13 cellular contexts compared by ENCODE assay signal in the genomic region with DNA sequence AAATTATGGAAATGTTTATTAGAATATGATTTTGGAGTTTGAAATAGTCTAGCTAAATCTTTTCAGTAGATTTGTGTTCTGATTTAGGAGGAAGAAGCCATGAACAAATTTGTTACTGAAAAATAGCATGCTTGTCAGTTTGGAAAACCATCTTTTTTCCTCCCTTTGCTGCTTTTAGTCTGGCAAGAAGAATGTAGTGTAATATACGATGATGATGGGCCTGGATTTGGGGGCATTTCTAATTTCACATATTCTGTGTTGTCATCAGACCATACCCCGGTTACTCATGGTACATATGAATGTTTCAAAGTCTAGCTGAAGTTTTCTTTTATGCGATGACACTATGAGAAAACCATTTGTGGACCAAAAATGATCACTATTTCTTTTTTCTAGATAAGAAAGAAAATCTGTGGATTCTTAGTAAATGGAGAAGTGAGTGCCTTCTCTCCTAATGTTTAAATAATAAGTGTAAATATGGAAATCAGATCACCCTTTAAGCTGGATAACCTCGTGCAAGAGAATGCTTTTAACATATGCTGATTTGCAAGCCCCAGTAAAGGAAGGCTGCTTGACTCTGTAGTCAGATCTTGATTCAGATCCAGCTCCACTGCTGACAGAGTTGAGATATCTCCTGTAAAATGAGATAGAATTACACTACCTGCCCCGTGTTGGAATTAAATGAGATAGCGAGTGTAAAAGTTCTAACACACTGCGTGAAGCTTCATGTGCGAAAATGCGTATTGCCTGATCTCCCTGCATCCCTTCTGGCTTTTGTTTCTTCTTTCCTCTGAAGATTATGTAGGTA. TPM values are rescaled to one million over a fixed set of nuclear protein-coding genes. Genes with fewer than 3 reads are reported as not detected.
DNase-seq lines count a peak whose midpoint lies in the region; ATAC-seq, FAIRE-seq and TF ChIP-seq lines count a peak whose summit lies in the region.
"Had no signal": no experiment of that assay in that cellular context is flagged by ENCODE, and none has a peak within 500 bp of the region (broad histone marks: within the 10 kb centered on the region; RNA-seq: fewer than 3 reads in every experiment).

No MANE protein-coding gene starts in this region.

- ATAC-seq in Right ventricle myocardium inferior (no peak), GM12878 (no peak), HG02938 (IDR thresholded peaks at IDR 0.05; ENCODE audit: unreplicated experiment) (no peak), GM19463 (IDR thresholded peaks at IDR 0.05; ENCODE audit: unreplicated experiment) (no peak), GM18867 (IDR thresholded peaks at IDR 0.05; ENCODE audit: unreplicated experiment) (no peak)
- ATAC-seq in activated CD8-positive, alpha-beta T cell treated with anti-CD3 and anti-CD28 coated beads, Interleukin-2, amount 10 ng/mL, durations not matched to agents 7 days and 5 days, result no peak

- H2BK15ac ChIP-seq in mesenchymal stem cell (ENCODE audit: low read depth, poor library complexity, severe bottlenecking), result no peak overlapping the region

- no peak for DNase-seq in right atrium auricular region (ENCODE audit: low spot score)
- no peak for DNase-seq in Right ventricle myocardium inferior (ENCODE audit: missing footprints)
- DNase-seq in GM12878 (ENCODE audit: low read depth, low spot score), result no peak
- no peak for DNase-seq in mesenchymal stem cell
- DNase-seq in activated CD8-positive, alpha-beta T cell treated with anti-CD3 and anti-CD28 coated beads, Interleukin-2, amount 10 ng/mL, durations not matched to agents 7 days and 5 days, result no peak
- DNase-seq: activated CD4-positive, alpha-beta T cell treated with anti-CD3 and anti-CD28 coated beads for 48 hours; BE2C; stimulated activated CD4-positive, alpha-beta T cell treated with anti-CD3 and anti-CD28 coated beads, Interleukin-12 subunit alpha, Interleukin-12 subunit beta, amount 100 ng/mL, for 4 hours; substantia nigra had no signal

- TF ChIP-seq RAD21 in GM12878 (IDR thresholded peaks at IDR 0.05; ENCODE audit: insufficient read depth, low read depth, low read length), result no peak

- H3K4me2 ChIP-seq in GM12878 (ENCODE audit: control insufficient read depth, insufficient read depth) (peak overlapping the region; percentile 87), mesenchymal stem cell (ENCODE audit: low read length, poor library complexity, severe bottlenecking) (no peak overlapping the region)

- H4K91ac ChIP-seq in mesenchymal stem cell (ENCODE audit: low read length), result no peak overlapping the region

- no peak overlapping the region for H3K23ac ChIP-seq in mesenchymal stem cell (ENCODE audit: low read length in 2 of 2)

- no peak overlapping the region for H2BK120ac ChIP-seq in mesenchymal stem cell (ENCODE audit: low read depth, low read length)

- TF ChIP-seq CTCF in right atrium auricular region (IDR thresholded peaks at IDR 0.05), result no peak
- no peak for TF ChIP-seq CTCF in GM12878 (IDR thresholded peaks at IDR 0.05 in 2 of 3, conservative IDR thresholded peaks at IDR 0.05 in 1 of 3; ENCODE audit: control insufficient read depth in 2 of 3, extremely low read depth in 1 of 3, insufficient read depth in 1 of 3, low read depth in 3 of 3, low read length in 3 of 3)

- H3K9me3 Mint-ChIP-seq in activated CD8-positive, alpha-beta T cell treated with anti-CD3 and anti-CD28 coated beads, Interleukin-2, amount 10 ng/mL, durations not matched to agents 7 days and 5 days (ENCODE audit: insufficient read depth), result no peaks in the 10 kb centered on the region

- H3K4me3 Mint-ChIP-seq in activated CD8-positive, alpha-beta T cell treated with anti-CD3 and anti-CD28 coated beads, Interleukin-2, amount 10 ng/mL, durations not matched to agents 7 days and 5 days, result no peak overlapping the region

- no peak overlapping the region for H3K4ac ChIP-seq in mesenchymal stem cell (ENCODE audit: low read depth in 1 of 2, low read length in 2 of 2)

- no peaks in the 10 kb centered on the region for H3K36me3 ChIP-seq in right atrium auricular region
- H3K36me3 ChIP-seq in GM12878 (ENCODE audit: control insufficient read depth in 2 of 2, insufficient read depth in 2 of 2, low read length in 1 of 2), result no peaks in the 10 kb centered on the region
- no peaks in the 10 kb centered on the region for H3K36me3 ChIP-seq in mesenchymal stem cell (ENCODE audit: control insufficient read depth in 1 of 2, insufficient read depth in 2 of 2, low read depth in 1 of 2, low read length in 2 of 2)
- H3K36me3 ChIP-seq: BE2C had no signal

- RAD21 ChIA-PET in GM12878 (lab: Charles Lee; ENCODE audit: unreplicated experiment), result interaction anchor here (1.0 to 6.4 kb wide), 17 partner anchors 9 to 318 kb away, joined by 3 to 68 read pairs (median 6); a partner anchor contains a TSS

- no peak for TF ChIP-seq EP300 in GM12878 (IDR thresholded peaks at IDR 0.05; ENCODE audit: borderline replicate concordance in 1 of 2, control insufficient read depth in 1 of 2, low read depth in 2 of 2, low read length in 2 of 2)

- H4K20me1 ChIP-seq in GM12878 (ENCODE audit: control insufficient read depth, insufficient read depth), result no peaks in the 10 kb centered on the region

- H3K27ac Mint-ChIP-seq in activated CD8-positive, alpha-beta T cell treated with anti-CD3 and anti-CD28 coated beads, Interleukin-2, amount 10 ng/mL, durations not matched to agents 7 days and 5 days, result no peak overlapping the region

- peaks cover 25% of the 10 kb centered on the region for H3K4me1 Mint-ChIP-seq in activated CD8-positive, alpha-beta T cell treated with anti-CD3 and anti-CD28 coated beads, Interleukin-2, amount 10 ng/mL, durations not matched to agents 7 days and 5 days (ENCODE audit: low read depth)

- CTCF ChIA-PET in GM12878 (lab: Yijun Ruan, JAX), result interaction anchor here (0.9 to 5.3 kb wide), 12 partner anchors 24 to 296 kb away, joined by 3 to 55 read pairs (median 4); no protein-coding TSS in a partner anchor
- CTCF ChIA-PET in activated CD8-positive, alpha-beta T cell treated with anti-CD3 and anti-CD28 coated beads, Interleukin-2, amount 10 ng/mL, durations not matched to agents 7 days and 5 days (lab: Charles Lee), result interaction anchor here (1.3 to 7.3 kb wide), 3 partner anchors 136 to 296 kb away, joined by 3 to 66 read pairs (median 5); no protein-coding TSS in a partner anchor

- H3K9ac ChIP-seq in GM12878 (ENCODE audit: control insufficient read depth, insufficient read depth, low read length) (peak overlapping the region; percentile 35), mesenchymal stem cell (ENCODE audit: low read length) (peak overlapping the region; percentile 89)

- TF ChIP-seq POLR2A in GM12878 (IDR thresholded peaks at IDR 0.05; ENCODE audit: low read depth, low read length), result no peak

- H3K27ac ChIP-seq in right atrium auricular region (peak overlapping the region; percentile 100), GM12878 (ENCODE audit: control insufficient read depth, insufficient read depth) (peak overlapping the region; percentile 29), mesenchymal stem cell (ENCODE audit: low read length, poor library complexity, severe bottlenecking) (no peak overlapping the region)

- H2BK5ac ChIP-seq in mesenchymal stem cell (ENCODE audit: low read depth, low read length, poor library complexity, severe bottlenecking), result no peak overlapping the region

- peak overlapping the region; percentile 2 for H4K8ac ChIP-seq in mesenchymal stem cell (ENCODE audit: low read length)

- peaks cover 75% of the 10 kb centered on the region for H3K79me2 ChIP-seq in GM12878 (ENCODE audit: control insufficient read depth, insufficient read depth, low read length)

- intact Hi-C loops in Right ventricle myocardium inferior (cut with DNase I) (loop anchor here (5.0 kb wide), 1 partner anchor 261 kb away; no protein-coding TSS in a partner anchor), GM12878 (cut with micrococcal nuclease; ENCODE audit: unreplicated experiment) (loop anchor here (1.0 to 5.0 kb wide), 4 partner anchors 44 to 286 kb away; no protein-coding TSS in a partner anchor)

- H3K36me3 Mint-ChIP-seq in activated CD8-positive, alpha-beta T cell treated with anti-CD3 and anti-CD28 coated beads, Interleukin-2, amount 10 ng/mL, durations not matched to agents 7 days and 5 days (ENCODE audit: low read depth), result peaks cover 10% of the 10 kb centered on the region

- no peak for FAIRE-seq in GM12878 (lab: Jason Lieb, UNC)
- FAIRE-seq: bronchial epithelial cell had no signal

- no peak overlapping the region for H3K18ac ChIP-seq in mesenchymal stem cell (ENCODE audit: low read depth in 1 of 2, low read length in 2 of 2)

- H3K4me3 ChIP-seq in right atrium auricular region (peak overlapping the region; percentile 99 to 100), GM12878 (peak overlapping the region; percentile 99), mesenchymal stem cell (ENCODE audit: insufficient read depth in 1 of 2, low read depth in 1 of 2, low read length in 2 of 2) (peak overlapping the region in 1 of 2 experiments; percentile 82)

- SMC1A ChIA-PET in GM12878 (lab: Charles Lee; ENCODE audit: uncharacterized antibody, unreplicated experiment), result interaction anchor here (0.8 to 4.7 kb wide), 27 partner anchors 9 to 281 kb away, joined by 3 to 46 read pairs (median 7); no protein-coding TSS in a partner anchor

- 28% methylated on average over 9 of the region's 9 CpGs for WGBS in GM12878 (ENCODE audit: insufficient coverage, insufficient replicate concordance, low lambda C conversion rate, missing lambda C conversion rate)
- 75% methylated on average over 7 of the region's 9 CpGs for WGBS in mesenchymal stem cell

- POLR2A ChIA-PET in GM12878 (lab: Charles Lee), result interaction anchor here (1.0 to 6.4 kb wide), 7 partner anchors 10 to 66 kb away, joined by 4 to 41 read pairs (median 5); no protein-coding TSS in a partner anchor
- POLR2A ChIA-PET in activated CD8-positive, alpha-beta T cell treated with anti-CD3 and anti-CD28 coated beads, Interleukin-2, amount 10 ng/mL, durations not matched to agents 7 days and 5 days (lab: Charles Lee), result no interaction called here

- no peak overlapping the region for H3K14ac ChIP-seq in mesenchymal stem cell (ENCODE audit: low read length in 2 of 2)

- H2BK12ac ChIP-seq in mesenchymal stem cell (ENCODE audit: low read length in 2 of 2), result no peak overlapping the region

- peaks cover 0 to 49% of the 10 kb centered on the region in 2 donors for H3K4me1 ChIP-seq in right atrium auricular region
- H3K4me1 ChIP-seq in GM12878 (ENCODE audit: control insufficient read depth, insufficient read depth, low read length), result peaks cover 10% of the 10 kb centered on the region
- peaks cover 3% of the 10 kb centered on the region for H3K4me1 ChIP-seq in mesenchymal stem cell (ENCODE audit: control insufficient read depth, insufficient read depth, low read depth, low read length)
- H3K4me1 ChIP-seq: BE2C had no signal

- TSS peak; percentile 39 for BruUV-seq in GM12878 (replicated peaks; lab: Mats Ljungman, UMichigan)

- H3K27me3 Mint-ChIP-seq in activated CD8-positive, alpha-beta T cell treated with anti-CD3 and anti-CD28 coated beads, Interleukin-2, amount 10 ng/mL, durations not matched to agents 7 days and 5 days (ENCODE audit: low read depth), result peaks cover 1% of the 10 kb centered on the region

- H3K9me3 ChIP-seq in right atrium auricular region (no peaks in the 10 kb centered on the region), GM12878 (replicated peaks; ENCODE audit: control insufficient read depth, insufficient read depth, low read length) (no peaks in the 10 kb centered on the region; the same call in 2 of the 3 replicates), mesenchymal stem cell (ENCODE audit: control insufficient read depth, low read length) (no peaks in the 10 kb centered on the region)
- H3K9me3 ChIP-seq: BE2C had no signal

- in situ Hi-C loops in GM12878 (cut with MboI), result no loop called here

- no peaks in the 10 kb centered on the region for H3K27me3 ChIP-seq in right atrium auricular region
- no peaks in the 10 kb centered on the region for H3K27me3 ChIP-seq in GM12878 (replicated peaks in 1 of 2; ENCODE audit: control insufficient read depth in 2 of 2, insufficient read depth in 2 of 2, low read length in 1 of 2)
- no peaks in the 10 kb centered on the region for H3K27me3 ChIP-seq in mesenchymal stem cell (ENCODE audit: control insufficient read depth in 1 of 2, insufficient read depth in 1 of 2, low read length in 2 of 2)
- H3K27me3 ChIP-seq: BE2C had no signal

- H3K79me1 ChIP-seq in mesenchymal stem cell (replicated peaks; ENCODE audit: low read length, poor library complexity, severe bottlenecking), result peaks cover 6% of the 10 kb centered on the region

- H2AFZ ChIP-seq in GM12878 (ENCODE audit: control insufficient read depth, low read depth, low read length), result no peak overlapping the region
- no peak overlapping the region for H2AFZ ChIP-seq in mesenchymal stem cell (ENCODE audit: low read depth, low read length)

- no peak overlapping the region for H2AK5ac ChIP-seq in mesenchymal stem cell (ENCODE audit: low read length, severe bottlenecking)

RNA-seq across cellular contexts. Expression of a gene that starts 3.0 kb away (rescaled TPM):
- 100 to 1,000 TPM; 175 to 245 TPM for total RNA-seq in right atrium auricular region
- total RNA-seq in Right ventricle myocardium inferior, result 135 TPM
- total RNA-seq in GM12878 (2013; cell fraction: nucleolus; rRNA removed), result 105 and 111 TPM in 2 replicates
- 35.1 and 39.5 TPM in 2 replicates for total RNA-seq in GM12878 (2014; rRNA removed)
- total RNA-seq in GM12878 (2014; rRNA removed; fragmentation: Illumina TruSeq; extraction: Trizol), result 36.6 and 38.5 TPM in 2 replicates
- 41.0 and 46.7 TPM in 2 replicates for total RNA-seq in GM12878 (2021)
- 12.7 TPM for polyA plus RNA-seq in GM12878 (2011; ENCODE audit: low read depth)
- polyA plus RNA-seq in GM12878 (2011; rRNA removed), result 43.2 and 50.5 TPM in 2 replicates
- polyA plus RNA-seq in GM12878 (2011; cell fraction: cytosol; rRNA removed), result 23.1 and 23.5 TPM in 2 replicates
- polyA plus RNA-seq in GM12878 (2011; cell fraction: nucleus; rRNA removed), result 65.2 and 65.9 TPM in 2 replicates
- polyA plus RNA-seq in GM12878 (2012), result 21.1 and 27.5 TPM in 2 replicates
- polyA plus RNA-seq in GM12878 (2014; fragmentation: Illumina TruSeq; extraction: Trizol), result 38.9 and 49.5 TPM in 2 replicates
- 1 to 10 TPM; 7.2 to 7.9 TPM for polyA plus RNA-seq in GM12878 (2014; fragmentation: Nextera tagmentation; extraction: Ambion mirVana)
- 37.1 and 45.7 TPM in 2 replicates for polyA plus RNA-seq in GM12878 (2014; rRNA removed)
- polyA plus RNA-seq in GM12878 (2016; fragmentation: Nextera tagmentation; extraction: Ambion mirVana), result 10 to 100 TPM; 30.2 to 33.3 TPM
- 48.6 and 49.4 TPM in 2 replicates for polyA minus RNA-seq in GM12878 (2011; rRNA and poly(A)+ RNA removed)
- 14.4 and 17.7 TPM in 2 replicates for polyA minus RNA-seq in GM12878 (2011; cell fraction: cytosol; rRNA and poly(A)+ RNA removed)
- 45.7 and 69.9 TPM in 2 replicates for polyA minus RNA-seq in GM12878 (2011; cell fraction: nucleus; rRNA and poly(A)+ RNA removed)
- polyA plus RNA-seq in mesenchymal stem cell (2013, experiment 1 of 2), result 26.0 TPM
- 25.6 TPM for polyA plus RNA-seq in mesenchymal stem cell (2013, experiment 2 of 2)
- 10 to 100 TPM; 26.7 to 27.0 TPM for total RNA-seq in activated CD8-positive, alpha-beta T cell treated with anti-CD3 and anti-CD28 coated beads, Interleukin-2, amount 10 ng/mL, durations not matched to agents 7 days and 5 days
